ENCODE assay signal across 1 cellular context in the genomic region with DNA sequence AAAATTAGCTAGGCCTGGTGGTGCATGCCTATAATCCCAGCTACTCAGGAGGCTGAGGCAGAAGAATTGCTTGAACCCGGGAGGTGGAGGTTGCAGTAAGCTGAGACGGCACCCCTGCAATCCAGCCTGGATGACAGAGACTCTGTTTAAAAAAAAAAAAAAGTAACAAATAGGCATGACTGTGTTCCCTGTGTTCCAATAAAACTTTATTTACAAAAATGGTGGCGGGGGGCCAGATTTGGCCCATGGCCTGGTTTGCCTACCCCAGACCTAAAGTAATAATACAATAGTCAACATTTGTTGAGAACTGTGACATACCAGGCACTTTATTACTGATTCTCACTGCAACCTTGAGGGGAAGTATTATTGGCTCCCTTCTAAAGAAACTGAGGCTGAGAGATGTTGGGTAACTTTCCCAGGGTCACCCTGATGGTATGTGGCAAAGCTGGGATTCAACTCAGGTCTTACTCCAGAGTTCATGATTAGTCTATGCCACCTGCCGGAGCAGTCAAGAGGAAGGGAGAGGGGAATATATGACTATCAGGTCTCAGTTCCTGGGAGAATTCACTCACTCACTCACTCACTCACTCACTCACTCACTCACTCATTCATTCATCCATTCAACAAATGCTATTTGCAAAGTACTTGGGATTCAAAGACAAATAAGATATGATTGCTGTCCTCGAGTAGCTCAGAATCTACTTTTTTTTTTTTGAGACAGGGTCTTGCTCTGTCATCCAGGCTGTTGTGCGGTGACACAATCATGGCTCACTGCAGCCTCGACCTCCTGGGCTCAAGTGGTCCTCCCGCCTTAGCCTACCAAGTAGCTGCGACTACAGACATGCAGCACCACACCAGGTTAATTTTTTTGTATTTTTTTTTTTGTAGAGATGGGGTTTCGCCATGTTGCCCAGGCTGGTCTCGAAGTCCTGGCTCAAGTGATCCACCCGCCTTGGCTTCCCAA.
TF ChIP-seq lines count a peak whose summit lies in the region.

No MANE protein-coding gene starts in this region.

TF ChIP-seq in HepG2, 621 proteins besides CTCF, POLR2A, EP300 and RAD21:
- no peak for TF ChIP-seq AHR (CRISPR knock-in tag; IDR thresholded peaks at IDR 0.05)
- TF ChIP-seq, protein P1, sequence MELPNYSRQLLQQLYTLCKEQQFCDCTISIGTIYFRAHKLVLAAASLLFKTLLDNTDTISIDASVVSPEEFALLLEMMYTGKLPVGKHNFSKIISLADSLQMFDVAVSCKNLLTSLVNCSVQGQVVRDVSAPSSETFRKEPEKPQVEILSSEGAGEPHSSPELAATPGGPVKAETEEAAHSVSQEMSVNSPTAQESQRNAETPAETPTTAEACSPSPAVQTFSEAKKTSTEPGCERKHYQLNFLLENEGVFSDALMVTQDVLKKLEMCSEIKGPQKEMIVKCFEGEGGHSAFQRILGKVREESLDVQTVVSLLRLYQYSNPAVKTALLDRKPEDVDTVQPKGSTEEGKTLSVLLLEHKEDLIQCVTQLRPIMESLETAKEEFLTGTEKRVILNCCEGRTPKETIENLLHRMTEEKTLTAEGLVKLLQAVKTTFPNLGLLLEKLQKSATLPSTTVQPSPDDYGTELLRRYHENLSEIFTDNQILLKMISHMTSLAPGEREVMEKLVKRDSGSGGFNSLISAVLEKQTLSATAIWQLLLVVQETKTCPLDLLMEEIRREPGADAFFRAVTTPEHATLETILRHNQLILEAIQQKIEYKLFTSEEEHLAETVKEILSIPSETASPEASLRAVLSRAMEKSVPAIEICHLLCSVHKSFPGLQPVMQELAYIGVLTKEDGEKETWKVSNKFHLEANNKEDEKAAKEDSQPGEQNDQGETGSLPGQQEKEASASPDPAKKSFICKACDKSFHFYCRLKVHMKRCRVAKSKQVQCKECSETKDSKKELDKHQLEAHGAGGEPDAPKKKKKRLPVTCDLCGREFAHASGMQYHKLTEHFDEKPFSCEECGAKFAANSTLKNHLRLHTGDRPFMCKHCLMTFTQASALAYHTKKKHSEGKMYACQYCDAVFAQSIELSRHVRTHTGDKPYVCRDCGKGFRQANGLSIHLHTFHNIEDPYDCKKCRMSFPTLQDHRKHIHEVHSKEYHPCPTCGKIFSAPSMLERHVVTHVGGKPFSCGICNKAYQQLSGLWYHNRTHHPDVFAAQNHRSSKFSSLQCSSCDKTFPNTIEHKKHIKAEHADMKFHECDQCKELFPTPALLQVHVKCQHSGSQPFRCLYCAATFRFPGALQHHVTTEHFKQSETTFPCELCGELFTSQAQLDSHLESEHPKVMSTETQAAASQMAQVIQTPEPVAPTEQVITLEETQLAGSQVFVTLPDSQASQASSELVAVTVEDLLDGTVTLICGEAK (IDR thresholded peaks at IDR 0.05): peak; percentile 72
- TF ChIP-seq, protein P1 (CRISPR knock-in tag; IDR thresholded peaks at IDR 0.05): peak; percentile 97
